Comparison of ENCODE assay signal across 7 cellular contexts in genomic region chr3:152281032-152281713, GRCh38. TPM values are rescaled to one million over a fixed set of nuclear protein-coding genes. Genes with fewer than 3 reads are reported as not detected.
A peak's percentile ranks its signal among the peaks of the same experiment; 100 is the strongest.
DNase-seq lines count a peak whose midpoint lies in the region; ATAC-seq lines count a peak whose summit lies in the region.

No MANE protein-coding gene starts in this region.

- H3K9ac ChIP-seq in adipocyte (ENCODE audit: low read length), result no peak overlapping the region

- ATAC-seq in GM19395 (IDR thresholded peaks at IDR 0.05; ENCODE audit: unreplicated experiment), result peak; percentile 81
- peak; percentile 58 for ATAC-seq in HG03060 (IDR thresholded peaks at IDR 0.05; ENCODE audit: low read depth, unreplicated experiment)
- ATAC-seq in stimulated activated effector memory CD8-positive, alpha-beta T cell treated with anti-CD3 and anti-CD28 coated beads, Interleukin-12 subunit alpha, Interleukin-12 subunit beta, amount 100 ng/mL, for 72 hours, result peak; percentile 75

- H3K27ac Mint-ChIP-seq in stimulated activated effector memory CD8-positive, alpha-beta T cell treated with anti-CD3 and anti-CD28 coated beads, Interleukin-12 subunit alpha, Interleukin-12 subunit beta, amount 100 ng/mL, for 72 hours, result peak overlapping the region; percentile 11

- no peaks in the 10 kb centered on the region for H3K9me3 ChIP-seq in adipocyte (ENCODE audit: control insufficient read depth, low read length)

- H3K9me3 Mint-ChIP-seq in stimulated activated effector memory CD8-positive, alpha-beta T cell treated with anti-CD3 and anti-CD28 coated beads, Interleukin-12 subunit alpha, Interleukin-12 subunit beta, amount 100 ng/mL, for 72 hours, result no peaks in the 10 kb centered on the region

- peaks cover 74% of the 10 kb centered on the region for H3K4me1 ChIP-seq in adipocyte (ENCODE audit: control insufficient read depth, insufficient read depth, low read length)

- H3K36me3 ChIP-seq in adipocyte (ENCODE audit: control insufficient read depth, insufficient read depth, low read length, severe bottlenecking), result no peaks in the 10 kb centered on the region

- H3K4me1 Mint-ChIP-seq in stimulated activated effector memory CD8-positive, alpha-beta T cell treated with anti-CD3 and anti-CD28 coated beads, Interleukin-12 subunit alpha, Interleukin-12 subunit beta, amount 100 ng/mL, for 72 hours, result peaks cover 70% of the 10 kb centered on the region

- H3K27me3 ChIP-seq in adipocyte (replicated peaks; ENCODE audit: control insufficient read depth, insufficient read depth, low read length), result no peaks in the 10 kb centered on the region

- peak; percentile 56 for DNase-seq in adipocyte (ENCODE audit: low read depth)
- DNase-seq in stimulated activated effector memory CD8-positive, alpha-beta T cell treated with anti-CD3 and anti-CD28 coated beads, Interleukin-12 subunit alpha, Interleukin-12 subunit beta, amount 100 ng/mL, for 72 hours (ENCODE audit: low spot score in 2 of 2), result no peak
- no peak for DNase-seq in SHP77 treated with DMSO at 0.1 percent for 48 hours (lab: John Stamatoyannopoulos, UW)
- DNase-seq in HT-29 (ENCODE audit: low spot score), result no peak
- DNase-seq in occipital lobe (lab: John Stamatoyannopoulos, UW), result no peak

- H3K36me3 Mint-ChIP-seq in stimulated activated effector memory CD8-positive, alpha-beta T cell treated with anti-CD3 and anti-CD28 coated beads, Interleukin-12 subunit alpha, Interleukin-12 subunit beta, amount 100 ng/mL, for 72 hours, result peaks cover 10% of the 10 kb centered on the region

- peak overlapping the region; percentile 3 for H3K4me3 ChIP-seq in adipocyte (ENCODE audit: low read length)

- peak overlapping the region; percentile 59 for H3K4me3 Mint-ChIP-seq in stimulated activated effector memory CD8-positive, alpha-beta T cell treated with anti-CD3 and anti-CD28 coated beads, Interleukin-12 subunit alpha, Interleukin-12 subunit beta, amount 100 ng/mL, for 72 hours

RNA-seq across cellular contexts. Expression of gene MBNL1, which starts 12.4 kb away (rescaled TPM):
- 144 and 163 TPM in 2 replicates for total RNA-seq in HT-29 (2014; rRNA removed; shearing (Covaris generic))
- total RNA-seq in occipital lobe, result 68.5 TPM
